ENCODE assay signal across 1 cellular context in genomic region chr6:31664790-31665500, GRCh38.
A peak's percentile ranks its signal among the peaks of the same experiment; 100 is the strongest.
TF ChIP-seq lines count a peak whose summit lies in the region.

Gene GPANK1 (minus strand): TSS chr6:31664997. CDS start chr6:31664478, 519 bp downstream.

TF ChIP-seq in H1, 55 proteins besides CTCF, POLR2A, EP300 and RAD21:
- TF ChIP-seq CHD1 (IDR thresholded peaks at IDR 0.05; ENCODE audit: low read depth, low read length) (peak; percentile 25; the same call in 1 of the 2 replicates), NANOG (IDR thresholded peaks at IDR 0.05; ENCODE audit: insufficient read depth, low read depth, low read length, poor library complexity, severe bottlenecking) (no peak), TAF1 (IDR thresholded peaks at IDR 0.05; ENCODE audit: low read depth, low read length) (peak; percentile 85), GTF2F1 (IDR thresholded peaks at IDR 0.05; ENCODE audit: borderline replicate concordance, low read depth, low read length) (peak; percentile 12; the same call in 1 of the 2 replicates), RXRA (IDR thresholded peaks at IDR 0.05; ENCODE audit: insufficient read depth, low read depth, low read length) (no peak), EZH2 (IDR thresholded peaks at IDR 0.05; ENCODE audit: low read depth, low read length, severe bottlenecking) (no peak), CHD2 (IDR thresholded peaks at IDR 0.05; ENCODE audit: low read length) (peak; percentile 31; the same call in 1 of the 2 replicates), HDAC6 (IDR thresholded peaks at IDR 0.05; ENCODE audit: low read depth, low read length) (no peak), SUZ12 (IDR thresholded peaks at IDR 0.05; ENCODE audit: low read length) (no peak), JUN (IDR thresholded peaks at IDR 0.05; ENCODE audit: low read depth, low read length) (no peak), MAFK (IDR thresholded peaks at IDR 0.05; ENCODE audit: low read depth, low read length) (no peak), SP4 (IDR thresholded peaks at IDR 0.05; ENCODE audit: low read length) (no peak; the same call in 1 of the 2 replicates), CHD7 (IDR thresholded peaks at IDR 0.05; ENCODE audit: insufficient replicate concordance, low read length) (no peak), KDM5A (IDR thresholded peaks at IDR 0.05; ENCODE audit: low read length) (peak; percentile 37; the same call in 1 of the 2 replicates), SIN3A (conservative IDR thresholded peaks at IDR 0.05 in 1 of 2, IDR thresholded peaks at IDR 0.05 in 1 of 2; ENCODE audit: low read depth in 1 of 2, low read length in 2 of 2) (peak; percentile 49 to 54; a peak in 1 of 4 replicates), FOSL1 (IDR thresholded peaks at IDR 0.05; ENCODE audit: insufficient read depth, low read depth, low read length) (no peak), KDM4A (IDR thresholded peaks at IDR 0.05; ENCODE audit: low read depth, low read length, severe bottlenecking) (peak; percentile 39), SAP30 (IDR thresholded peaks at IDR 0.05; ENCODE audit: insufficient read depth, insufficient replicate concordance, low read length) (peak; percentile 86), MAX (IDR thresholded peaks at IDR 0.05) (peak; percentile 80), TCF12 (IDR thresholded peaks at IDR 0.05; ENCODE audit: low read depth, low read length) (0 out of 2 replicates have a peak, but pooled peaks have one; percentile 20), ASH2L (IDR thresholded peaks at IDR 0.05; ENCODE audit: low read length) (no peak), SP1 (IDR thresholded peaks at IDR 0.05; ENCODE audit: low read depth, low read length) (no peak), RNF2 (IDR thresholded peaks at IDR 0.05; ENCODE audit: borderline replicate concordance, low read depth, low read length, missing control alignments, poor library complexity, severe bottlenecking) (no peak), SIRT6 (IDR thresholded peaks at IDR 0.05; ENCODE audit: low read length) (no peak), CEBPB (IDR thresholded peaks at IDR 0.05; ENCODE audit: low read depth, low read length) (no peak), RBBP5 (IDR thresholded peaks at IDR 0.05; ENCODE audit: borderline replicate concordance, low read depth, low read length) (no peak), KDM1A (IDR thresholded peaks at IDR 0.05; ENCODE audit: borderline replicate concordance, low read length) (no peak), BRCA1 (IDR thresholded peaks at IDR 0.05; ENCODE audit: low read depth, low read length) (no peak), YY1 (IDR thresholded peaks at IDR 0.05; ENCODE audit: low read depth, low read length) (peak; percentile 95), NRF1 (IDR thresholded peaks at IDR 0.05; ENCODE audit: low read depth, low read length) (peak; percentile 48), BCL11A (IDR thresholded peaks at IDR 0.05; ENCODE audit: low read depth in 2 of 2, low read length in 2 of 2) (no peak), TBP (IDR thresholded peaks at IDR 0.05; ENCODE audit: low read depth, low read length) (peak; percentile 67), CTBP2 (IDR thresholded peaks at IDR 0.05; ENCODE audit: borderline replicate concordance, insufficient read depth, insufficient read length, low read length) (no peak), TAF7 (optimal IDR thresholded peaks at IDR 0.05; ENCODE audit: borderline replicate concordance, low read depth, low read length) (no peak), CBX5 (IDR thresholded peaks at IDR 0.05; ENCODE audit: low read depth, low read length) (no peak), POLR2AphosphoS5 (IDR thresholded peaks at IDR 0.05; ENCODE audit: low read depth, low read length) (no peak; the same call in 1 of the 2 replicates), TEAD4 (IDR thresholded peaks at IDR 0.05; ENCODE audit: low read depth, low read length) (no peak; the same call in 1 of the 2 replicates), BACH1 (IDR thresholded peaks at IDR 0.05; ENCODE audit: low read length) (no peak), GABPA (IDR thresholded peaks at IDR 0.05; ENCODE audit: borderline replicate concordance, insufficient read depth, low read length) (no peak), CREB1 (IDR thresholded peaks at IDR 0.05) (peak; percentile 28; the same call in 1 of the 2 replicates), CBX8 (IDR thresholded peaks at IDR 0.05; ENCODE audit: borderline replicate concordance, low read depth, low read length) (no peak), EGR1 (IDR thresholded peaks at IDR 0.05; ENCODE audit: borderline replicate concordance, low read depth, low read length) (peak; percentile 38; the same call in 1 of the 2 replicates), ZNF274 (IDR thresholded peaks at IDR 0.05; ENCODE audit: borderline replicate concordance, extremely low read depth, low read length) (no peak), ATF3 (IDR thresholded peaks at IDR 0.05; ENCODE audit: insufficient read depth, low read depth, low read length) (no peak), SIX5 (IDR thresholded peaks at IDR 0.05; ENCODE audit: low read depth, low read length) (no peak), PHF8 (conservative IDR thresholded peaks at IDR 0.05; ENCODE audit: low read depth, low read length) (0 out of 2 replicates have a peak, but pooled peaks have one; percentile 33), JUND (IDR thresholded peaks at IDR 0.05; ENCODE audit: low read length) (no peak), SRF (IDR thresholded peaks at IDR 0.05; ENCODE audit: low read depth, low read length) (no peak), RFX5 (IDR thresholded peaks at IDR 0.05; ENCODE audit: borderline replicate concordance, low read depth, low read length) (no peak), SP2 (IDR thresholded peaks at IDR 0.05; ENCODE audit: low read length) (no peak), HDAC2 (IDR thresholded peaks at IDR 0.05; ENCODE audit: borderline replicate concordance in 1 of 2, low read depth in 2 of 2, low read length in 2 of 2) (0 out of 4 replicates have a peak, but pooled peaks of 1 of the 2 experiments have one; percentile 20), POU5F1 (IDR thresholded peaks at IDR 0.05; ENCODE audit: low read depth, low read length) (no peak)
- TF ChIP-seq, protein P1, sequence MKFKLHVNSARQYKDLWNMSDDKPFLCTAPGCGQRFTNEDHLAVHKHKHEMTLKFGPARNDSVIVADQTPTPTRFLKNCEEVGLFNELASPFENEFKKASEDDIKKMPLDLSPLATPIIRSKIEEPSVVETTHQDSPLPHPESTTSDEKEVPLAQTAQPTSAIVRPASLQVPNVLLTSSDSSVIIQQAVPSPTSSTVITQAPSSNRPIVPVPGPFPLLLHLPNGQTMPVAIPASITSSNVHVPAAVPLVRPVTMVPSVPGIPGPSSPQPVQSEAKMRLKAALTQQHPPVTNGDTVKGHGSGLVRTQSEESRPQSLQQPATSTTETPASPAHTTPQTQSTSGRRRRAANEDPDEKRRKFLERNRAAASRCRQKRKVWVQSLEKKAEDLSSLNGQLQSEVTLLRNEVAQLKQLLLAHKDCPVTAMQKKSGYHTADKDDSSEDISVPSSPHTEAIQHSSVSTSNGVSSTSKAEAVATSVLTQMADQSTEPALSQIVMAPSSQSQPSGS (IDR thresholded peaks at IDR 0.05; ENCODE audit: low read length), result no peak
- TF ChIP-seq, protein P2, sequence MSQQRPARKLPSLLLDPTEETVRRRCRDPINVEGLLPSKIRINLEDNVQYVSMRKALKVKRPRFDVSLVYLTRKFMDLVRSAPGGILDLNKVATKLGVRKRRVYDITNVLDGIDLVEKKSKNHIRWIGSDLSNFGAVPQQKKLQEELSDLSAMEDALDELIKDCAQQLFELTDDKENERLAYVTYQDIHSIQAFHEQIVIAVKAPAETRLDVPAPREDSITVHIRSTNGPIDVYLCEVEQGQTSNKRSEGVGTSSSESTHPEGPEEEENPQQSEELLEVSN (IDR thresholded peaks at IDR 0.05), result peak; percentile 82
- TF ChIP-seq, protein P3, sequence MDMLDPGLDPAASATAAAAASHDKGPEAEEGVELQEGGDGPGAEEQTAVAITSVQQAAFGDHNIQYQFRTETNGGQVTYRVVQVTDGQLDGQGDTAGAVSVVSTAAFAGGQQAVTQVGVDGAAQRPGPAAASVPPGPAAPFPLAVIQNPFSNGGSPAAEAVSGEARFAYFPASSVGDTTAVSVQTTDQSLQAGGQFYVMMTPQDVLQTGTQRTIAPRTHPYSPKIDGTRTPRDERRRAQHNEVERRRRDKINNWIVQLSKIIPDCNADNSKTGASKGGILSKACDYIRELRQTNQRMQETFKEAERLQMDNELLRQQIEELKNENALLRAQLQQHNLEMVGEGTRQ (IDR thresholded peaks at IDR 0.05; ENCODE audit: low read length), result no peak
